14 cellular contexts compared by ENCODE assay signal in the genomic region with DNA sequence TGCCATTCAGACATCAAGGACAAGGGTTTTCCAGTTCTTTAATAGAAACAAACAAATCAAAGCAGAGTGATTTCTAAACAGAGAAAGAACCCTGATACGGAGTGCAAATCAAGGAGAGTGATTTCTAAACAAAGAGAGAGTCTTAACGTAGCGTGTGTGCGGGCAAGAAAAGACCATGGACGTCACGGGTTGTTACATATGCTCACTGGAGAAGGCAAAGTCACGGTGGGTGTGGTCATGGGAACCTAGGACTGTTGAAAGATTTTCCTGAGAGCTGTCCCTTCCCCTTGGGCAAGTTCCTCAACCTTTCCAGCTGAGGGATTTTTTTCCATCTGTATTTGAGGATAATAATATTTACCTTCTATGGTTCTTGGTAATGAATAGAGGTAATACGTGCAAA.
DNase-seq lines count a peak whose midpoint lies in the region; ATAC-seq and TF ChIP-seq lines count a peak whose summit lies in the region.
"Had no signal": no experiment of that assay in that cellular context is flagged by ENCODE, and none has a peak within 500 bp of the region (broad histone marks: within the 10 kb centered on the region; RNA-seq: fewer than 3 reads in every experiment).

No MANE protein-coding gene starts in this region.

- no peak overlapping the region for H3K4me3 ChIP-seq in breast epithelium

- TF ChIP-seq POLR2A in breast epithelium (IDR thresholded peaks at IDR 0.05): no peak

- ATAC-seq in GM21717 (IDR thresholded peaks at IDR 0.05; ENCODE audit: unreplicated experiment): no peak
- ATAC-seq: HCT116 had no signal

- TF ChIP-seq CTCF in breast epithelium (IDR thresholded peaks at IDR 0.05): no peak

- DNase-seq in H4 (ENCODE audit: low spot score) (peak; percentile 23), foreskin melanocyte (peak; percentile 49), renal cortical epithelial cell (ENCODE audit: low read depth) (peak; percentile 63), breast epithelium (ENCODE audit: low spot score in 2 of 2) (no peak), EL (no peak), T1000 (lab: John Stamatoyannopoulos, UW) (no peak)
- DNase-seq: C1 segment of cervical spinal cord; Calu3; CD4-positive, alpha-beta T cell; DMS 273 treated with DMSO at 0.1 percent for 48 hours; GDM1 had no signal

- no peaks in the 10 kb centered on the region for H3K27me3 ChIP-seq in breast epithelium

- no peak overlapping the region for H3K27ac ChIP-seq in breast epithelium
- H3K27ac ChIP-seq: HL-60 had no signal

- no peaks in the 10 kb centered on the region for H3K36me3 ChIP-seq in breast epithelium

- intact Hi-C loops in breast epithelium (cut with DNase I; ENCODE audit: low total_unique reads): no loop called here

- no peaks in the 10 kb centered on the region for H3K9me3 ChIP-seq in breast epithelium

- H3K4me1 ChIP-seq in breast epithelium: no peaks in the 10 kb centered on the region

Comparison
In these comparisons a context has a peak if more than half of its experiments do, and no peak if none do; other contexts are left out.
1. DNase-seq: peak in H4 (single experiment), foreskin melanocyte (single experiment) and renal cortical epithelial cell (single experiment); none in breast epithelium (0 of 2), EL (single experiment) and T1000 (single experiment).